Comparison of ENCODE assay signal across 19 cellular contexts in genomic region chr17:58668598-58668935, GRCh38. TPM values are rescaled to one million over a fixed set of nuclear protein-coding genes. Genes with fewer than 3 reads are reported as not detected.
"Had no signal": no experiment of that assay in that cellular context is flagged by ENCODE, and none has a peak within 500 bp of the region (broad histone marks: within the 10 kb centered on the region; RNA-seq: fewer than 3 reads in every experiment).

No MANE protein-coding gene starts in this region.

- H3K36me3 Mint-ChIP-seq: naive B cell; stimulated activated memory B cell treated with anti-CD40 and anti-IgM and Interleukin-4, amounts not matched to agents 10 μg/mL and 1 μg/mL and 100 μg/mL, for 72 hours had no signal

- H3K9ac ChIP-seq: parathyroid adenoma had no signal

- H3K9me3 Mint-ChIP-seq: effector memory CD8-positive, alpha-beta T cell; naive B cell; nephron; stimulated activated memory B cell treated with anti-CD40 and anti-IgM and Interleukin-4, amounts not matched to agents 10 μg/mL and 1 μg/mL and 100 μg/mL, for 72 hours; stimulated activated naive CD8-positive, alpha-beta T cell treated with anti-CD3 and anti-CD28 coated beads, Interleukin-15, Interleukin-2, amounts not matched to agents 100 ng/mL and 50 ng/mL, for 24 hours had no signal

- H3K9me3 ChIP-seq: psoas muscle, spleen, testis, tibial nerve had no signal

- H3K4me1 Mint-ChIP-seq: nephron had no signal

- H2AFZ ChIP-seq: hepatocyte, parathyroid adenoma had no signal

- H3K4me3 Mint-ChIP-seq: effector memory CD8-positive, alpha-beta T cell; nephron; stimulated activated memory B cell treated with anti-CD40 and anti-IgM and Interleukin-4, amounts not matched to agents 10 μg/mL and 1 μg/mL and 100 μg/mL, for 72 hours; stimulated activated naive CD8-positive, alpha-beta T cell treated with anti-CD3 and anti-CD28 coated beads, Interleukin-15, Interleukin-2, amounts not matched to agents 100 ng/mL and 50 ng/mL, for 24 hours had no signal

- H3K36me3 ChIP-seq: spleen, tibial nerve had no signal

- H3K27ac Mint-ChIP-seq: effector memory CD8-positive, alpha-beta T cell; nephron; stimulated activated memory B cell treated with anti-CD40 and anti-IgM and Interleukin-4, amounts not matched to agents 10 μg/mL and 1 μg/mL and 100 μg/mL, for 72 hours; stimulated activated naive CD8-positive, alpha-beta T cell treated with anti-CD3 and anti-CD28 coated beads, Interleukin-15, Interleukin-2, amounts not matched to agents 100 ng/mL and 50 ng/mL, for 24 hours had no signal

- H3K4me2 ChIP-seq: hepatocyte had no signal

- H3K4me3 ChIP-seq: hepatocyte, psoas muscle, spleen, testis, tibial nerve had no signal

- H3K4me1 ChIP-seq: foreskin keratinocyte, parathyroid adenoma, psoas muscle, testis, tibial nerve had no signal

- H3K27ac ChIP-seq: foreskin keratinocyte, hepatocyte, parathyroid adenoma, psoas muscle, spleen, testis, tibial nerve had no signal

- ATAC-seq: effector memory CD8-positive, alpha-beta T cell; psoas muscle; sciatic nerve; stimulated activated memory B cell treated with anti-CD40 and anti-IgM and Interleukin-4, amounts not matched to agents 10 μg/mL and 1 μg/mL and 100 μg/mL, for 72 hours had no signal

- H3K27me3 ChIP-seq: foreskin keratinocyte, hepatocyte, testis, tibial nerve had no signal

- H3K79me2 ChIP-seq: hepatocyte, parathyroid adenoma had no signal

- DNase-seq: cortex of kidney; effector memory CD8-positive, alpha-beta T cell; mesendoderm; naive B cell; psoas muscle; retina; spleen; stimulated activated CD4-positive, alpha-beta T cell treated with anti-CD3 and anti-CD28 coated beads, Interleukin-15, amount 100 ng/mL, for 24 hours; stimulated activated CD4-positive, alpha-beta T cell treated with anti-CD3 and anti-CD28 coated beads, Interleukin-1b, Interleukin-23, amount 100 ng/mL, for 48 hours; stimulated activated CD4-positive, alpha-beta T cell treated with anti-CD3 and anti-CD28 coated beads, Interleukin-4, amount 100 ng/mL, for 24 hours; testis had no signal

RNA-seq across cellular contexts. Expression of gene TEX14, which starts 23.3 kb away (rescaled TPM):
- polyA plus RNA-seq: foreskin keratinocyte, hepatocyte had no signal
